In genomic region chr4:56435748-56436442, GRCh38 we compare ENCODE assay signal across 1 cellular context.
TF ChIP-seq lines count a peak whose summit lies in the region.

Gene PAICS (plus strand): TSS chr4:56436260. CDS start chr4:56436313, 53 bp downstream.

TF ChIP-seq in HepG2, 621 proteins besides CTCF, POLR2A, EP300 and RAD21 (continued from another document and continues in another):
- TF ChIP-seq ZNF281 (CRISPR knock-in tag; IDR thresholded peaks at IDR 0.05; ENCODE audit: borderline replicate concordance) (0 out of 2 replicates have a peak, but pooled peaks have one; percentile 23), ZNF362 (CRISPR knock-in tag; IDR thresholded peaks at IDR 0.05; ENCODE audit: borderline replicate concordance) (no peak), ZNF280B (CRISPR knock-in tag; IDR thresholded peaks at IDR 0.05; ENCODE audit: borderline replicate concordance) (no peak), MED1 (CRISPR knock-in tag; IDR thresholded peaks at IDR 0.05) (peak; percentile 53), KMT2B (CRISPR knock-in tag; IDR thresholded peaks at IDR 0.05) (peak; percentile 35; the same call in 1 of the 2 replicates), KLF15 (CRISPR knock-in tag; IDR thresholded peaks at IDR 0.05; ENCODE audit: borderline replicate concordance) (no peak), TBL1XR1 (IDR thresholded peaks at IDR 0.05; ENCODE audit: borderline replicate concordance, low read length, partially characterized antibody) (peak; percentile 34), ZSCAN21 (CRISPR knock-in tag; IDR thresholded peaks at IDR 0.05; ENCODE audit: borderline replicate concordance) (peak; percentile 78; the same call in 1 of the 2 replicates), KDM2A (CRISPR knock-in tag; IDR thresholded peaks at IDR 0.05; ENCODE audit: borderline replicate concordance, low read depth) (peak; percentile 59), NBN (conservative IDR thresholded peaks at IDR 0.05) (no peak), DR1 (CRISPR knock-in tag; IDR thresholded peaks at IDR 0.05) (no peak; the same call in none of the 2 replicates), BRD4 (CRISPR knock-in tag; IDR thresholded peaks at IDR 0.05) (peak; percentile 32; the same call in 1 of the 2 replicates), SKIL (CRISPR knock-in tag; IDR thresholded peaks at IDR 0.05; ENCODE audit: borderline replicate concordance) (no peak; the same call in 1 of the 2 replicates), FOXM1 (CRISPR knock-in tag; IDR thresholded peaks at IDR 0.05) (peak; percentile 70; the same call in 1 of the 2 replicates), TAF1 (CRISPR knock-in tag; IDR thresholded peaks at IDR 0.05) (peak; percentile 85), SIN3A (IDR thresholded peaks at IDR 0.05; ENCODE audit: borderline replicate concordance, low read depth, low read length) (peak; percentile 86; the same call in 1 of the 2 replicates), ZBTB39 (CRISPR knock-in tag; IDR thresholded peaks at IDR 0.05) (peak; percentile 39; the same call in 1 of the 2 replicates), SRY (CRISPR knock-in tag; IDR thresholded peaks at IDR 0.05) (peak; percentile 69; the same call in 1 of the 2 replicates), ARID2 (CRISPR knock-in tag; IDR thresholded peaks at IDR 0.05; ENCODE audit: borderline replicate concordance) (0 out of 2 replicates have a peak, but pooled peaks have one; percentile 14), ZNF562 (CRISPR knock-in tag; IDR thresholded peaks at IDR 0.05; ENCODE audit: borderline replicate concordance) (no peak), ELK4 (CRISPR knock-in tag; IDR thresholded peaks at IDR 0.05; ENCODE audit: borderline replicate concordance) (no peak), ZNF709 (CRISPR knock-in tag; IDR thresholded peaks at IDR 0.05) (no peak), HNRNPLL (IDR thresholded peaks at IDR 0.05; ENCODE audit: low read depth, low read length, poor library complexity, severe bottlenecking) (peak; percentile 92), ZNF333 (CRISPR knock-in tag; IDR thresholded peaks at IDR 0.05; ENCODE audit: borderline replicate concordance) (no peak), ZNF691 (CRISPR knock-in tag; IDR thresholded peaks at IDR 0.05; ENCODE audit: borderline replicate concordance, low read depth) (no peak), ZNF776 (CRISPR knock-in tag; IDR thresholded peaks at IDR 0.05) (no peak), NR3C1 (CRISPR knock-in tag; IDR thresholded peaks at IDR 0.05) (no peak), JUND (CRISPR knock-in tag; IDR thresholded peaks at IDR 0.05) (no peak), CHCHD3 (CRISPR knock-in tag; IDR thresholded peaks at IDR 0.05) (0 out of 2 replicates have a peak, but pooled peaks have one; percentile 2), NFIC (IDR thresholded peaks at IDR 0.05; ENCODE audit: low read length) (peak; percentile 59; the same call in 1 of the 2 replicates), LRRFIP1 (CRISPR knock-in tag; conservative IDR thresholded peaks at IDR 0.05) (0 out of 2 replicates have a peak, but pooled peaks have one; percentile 37), TGIF2 (CRISPR knock-in tag; IDR thresholded peaks at IDR 0.05) (0 out of 2 replicates have a peak, but pooled peaks have one; percentile 52), ZNF24 (IDR thresholded peaks at IDR 0.05) (0 out of 2 replicates have a peak, but pooled peaks have one; percentile 15), STAT6 (CRISPR knock-in tag; IDR thresholded peaks at IDR 0.05; ENCODE audit: borderline replicate concordance) (no peak; the same call in 1 of the 2 replicates), KAT7 (CRISPR knock-in tag; IDR thresholded peaks at IDR 0.05; ENCODE audit: borderline replicate concordance) (no peak), ZNF607 (CRISPR knock-in tag; IDR thresholded peaks at IDR 0.05; ENCODE audit: borderline replicate concordance) (no peak; the same call in 1 of the 2 replicates), ZNF547 (CRISPR knock-in tag; IDR thresholded peaks at IDR 0.05) (peak; percentile 15; the same call in 1 of the 2 replicates), PRMT3 (CRISPR knock-in tag; IDR thresholded peaks at IDR 0.05; ENCODE audit: borderline replicate concordance, low read depth) (no peak; the same call in 1 of the 2 replicates), REL (CRISPR knock-in tag; conservative IDR thresholded peaks at IDR 0.05) (peak; percentile 43), ZNF292 (CRISPR knock-in tag; IDR thresholded peaks at IDR 0.05; ENCODE audit: borderline replicate concordance, low read depth) (no peak), ZNF3 (CRISPR knock-in tag; IDR thresholded peaks at IDR 0.05) (no peak), MLX (CRISPR knock-in tag; IDR thresholded peaks at IDR 0.05) (no peak), TOPORS (CRISPR knock-in tag; IDR thresholded peaks at IDR 0.05) (no peak), ZNF619 (CRISPR knock-in tag; IDR thresholded peaks at IDR 0.05) (no peak), ZNF841 (CRISPR knock-in tag; IDR thresholded peaks at IDR 0.05; ENCODE audit: borderline replicate concordance) (no peak), POLR2AphosphoS5 (IDR thresholded peaks at IDR 0.05; ENCODE audit: low read depth, low read length) (peak; percentile 73)
